8 cellular contexts compared by ENCODE assay signal in genomic region chr11:6681949-6682348, GRCh38. TPM values are rescaled to one million over a fixed set of nuclear protein-coding genes. Genes with fewer than 3 reads are reported as not detected.
DNase-seq lines count a peak whose midpoint lies in the region; ATAC-seq, FAIRE-seq and TF ChIP-seq lines count a peak whose summit lies in the region.

No MANE protein-coding gene starts in this region.

- H4K20me1 ChIP-seq in GM23248 (ENCODE audit: insufficient read depth), result no peaks in the 10 kb centered on the region

- H3K4me1 ChIP-seq in GM23248 (ENCODE audit: insufficient read depth), result peaks cover 15% of the 10 kb centered on the region
- H3K4me1 ChIP-seq in small intestine (ENCODE audit: control insufficient read depth in 2 of 2, insufficient read depth in 1 of 2, low read depth in 1 of 2, low read length in 1 of 2), result peaks cover 4 to 6% of the 10 kb centered on the region in 2 donors

- in situ Hi-C loops in GM23248 (cut with MboI) (no loop called here), SK-MEL-5 (cut with HindIII; ENCODE audit: low pct_unique_long_range_greater_than_20kb, low sequenced_read_pairs) (no loop called here)

- TF ChIP-seq CTCF in foreskin fibroblast (IDR thresholded peaks at IDR 0.05; ENCODE audit: low read depth, low read length), result no peak

- no peaks in the 10 kb centered on the region for H3K27me3 ChIP-seq in GM23248 (replicated peaks; ENCODE audit: insufficient read depth)
- H3K27me3 ChIP-seq in small intestine (ENCODE audit: control insufficient read depth in 2 of 2, insufficient read depth in 2 of 2, low read length in 2 of 2), result no peaks in the 10 kb centered on the region

- peaks cover 17% of the 10 kb centered on the region for H3K36me3 ChIP-seq in GM23248 (ENCODE audit: low read depth)
- peaks cover 0 to 2% of the 10 kb centered on the region in 2 donors for H3K36me3 ChIP-seq in small intestine (ENCODE audit: control insufficient read depth in 2 of 2, insufficient read depth in 2 of 2, low read length in 2 of 2)

- WGBS in GM23248 (ENCODE audit: low coverage in 1 of 2, low lambda C conversion rate in 2 of 2, missing lambda C conversion rate in 2 of 2), 2 experiments, result 9 to 12% methylated on average over 5 of the region's 5 CpGs
- 3 to 12% (median 10%) methylated on average over 5 of the region's 5 CpGs for WGBS in small intestine, 3 donors

- H3K27ac ChIP-seq in GM23248 (peak overlapping the region; percentile 54), small intestine (ENCODE audit: low read depth in 1 of 2, low read length in 1 of 2) (no peak overlapping the region)

- peak overlapping the region; percentile 90 for H2AFZ ChIP-seq in GM23248

- H3K9me3 ChIP-seq in GM23248 (ENCODE audit: low read depth), result no peaks in the 10 kb centered on the region
- H3K9me3 ChIP-seq in small intestine (ENCODE audit: control insufficient read depth, low read depth), result no peaks in the 10 kb centered on the region

- H3K4me3 ChIP-seq in GM23248 (peak overlapping the region; percentile 96), foreskin fibroblast (ENCODE audit: low read depth in 1 of 2, low read length in 2 of 2) (peak overlapping the region; percentile 76 to 97), small intestine (ENCODE audit: low read depth in 1 of 2, low read length in 2 of 2) (peak overlapping the region; percentile 3 to 59)

- H3K9me2 ChIP-seq in GM23248 (ENCODE audit: insufficient read depth), result no peaks in the 10 kb centered on the region

- peaks cover 32% of the 10 kb centered on the region for H3F3A ChIP-seq in GM23248 (ENCODE audit: insufficient read depth)

- FAIRE-seq in small intestine (lab: Jason Lieb, UNC), result no peak

- H3K79me2 ChIP-seq in GM23248 (ENCODE audit: insufficient read depth), result peaks cover 32% of the 10 kb centered on the region

- no peak for ATAC-seq in HG02973 (IDR thresholded peaks at IDR 0.05; ENCODE audit: unreplicated experiment)
- no peak for ATAC-seq in HG02938 (IDR thresholded peaks at IDR 0.05; ENCODE audit: unreplicated experiment)
- ATAC-seq in GM18520 (IDR thresholded peaks at IDR 0.05; ENCODE audit: unreplicated experiment), result no peak

- peak; percentile 53 for DNase-seq in GM23248
- peak; percentile 7 for DNase-seq in SK-MEL-5 (ENCODE audit: low read depth, low spot score)
- DNase-seq in foreskin fibroblast, result peak in 1 of 2 donors; percentile 44
- no peak for DNase-seq in small intestine
- DNase-seq in stimulated activated CD4-positive, alpha-beta T cell treated with anti-CD3 and anti-CD28 coated beads, Interleukin-4, amount 100 ng/mL, for 1 hour, result no peak

- peak overlapping the region; percentile 100 for H3K4me2 ChIP-seq in GM23248 (ENCODE audit: unreplicated experiment)

- peak overlapping the region; percentile 83 for H3K9ac ChIP-seq in GM23248

RNA-seq across cellular contexts. Expression of gene MRPL17, which starts 1.2 kb away (rescaled TPM):
- 53.5 and 104 TPM in 2 replicates for total RNA-seq in GM23248 (2014; rRNA removed; shearing (Covaris generic))
- polyA plus RNA-seq in GM23248 (2016; fragmentation: Nextera tagmentation; extraction: Ambion mirVana), result 107 and 114 TPM in 2 replicates
- 58.3 and 62.6 TPM in 2 replicates for total RNA-seq in SK-MEL-5 (2014; rRNA removed; shearing (Covaris generic))
- polyA plus RNA-seq in SK-MEL-5 (2015; cell fraction: cytosol; rRNA removed), result 33.8 and 40.8 TPM in 2 replicates
- 21.2 and 25.4 TPM in 2 replicates for polyA plus RNA-seq in SK-MEL-5 (2015; cell fraction: nucleus; rRNA removed)
- 10 to 100 TPM; 17.8 to 49.4 (median 19.0) TPM for polyA plus RNA-seq in small intestine

RNA-seq across cellular contexts. Expression of gene DCHS1, which starts 26.3 kb away (rescaled TPM):
- total RNA-seq in GM23248 (2014; rRNA removed; shearing (Covaris generic)), result 5.8 and 6.4 TPM in 2 replicates
- polyA plus RNA-seq in GM23248 (2016; fragmentation: Nextera tagmentation; extraction: Ambion mirVana) (0.86 and 1.1 TPM in 2 replicates), small intestine (1 to 10 TPM in 1 of 3 donors, under 1 TPM in 2; under 0.01 to 7.0 (median 0.27) TPM)
- total RNA-seq in SK-MEL-5 (2014; rRNA removed; shearing (Covaris generic)), result 0.11 and 0.19 TPM in 2 replicates
- polyA plus RNA-seq in SK-MEL-5 (2015; cell fraction: cytosol; rRNA removed), result 0.23 and 0.24 TPM in 2 replicates
- 0.53 TPM in 2 replicates for polyA plus RNA-seq in SK-MEL-5 (2015; cell fraction: nucleus; rRNA removed)

Comparison
In these comparisons a context has a peak if more than half of its experiments do, and no peak if none do; other contexts are left out.
1. DNase-seq: peak in GM23248 (single experiment) and SK-MEL-5 (single experiment); none in small intestine (single experiment) and stimulated activated CD4-positive, alpha-beta T cell treated with anti-CD3 and anti-CD28 coated beads, Interleukin-4, amount 100 ng/mL, for 1 hour (single experiment).
2. H3K4me3 ChIP-seq: peak in every context shown above with its lines; median percentile 96 in GM23248; 86 in foreskin fibroblast; 31 in small intestine.